ENCODE assay signal across 10 cellular contexts in the genomic region with DNA sequence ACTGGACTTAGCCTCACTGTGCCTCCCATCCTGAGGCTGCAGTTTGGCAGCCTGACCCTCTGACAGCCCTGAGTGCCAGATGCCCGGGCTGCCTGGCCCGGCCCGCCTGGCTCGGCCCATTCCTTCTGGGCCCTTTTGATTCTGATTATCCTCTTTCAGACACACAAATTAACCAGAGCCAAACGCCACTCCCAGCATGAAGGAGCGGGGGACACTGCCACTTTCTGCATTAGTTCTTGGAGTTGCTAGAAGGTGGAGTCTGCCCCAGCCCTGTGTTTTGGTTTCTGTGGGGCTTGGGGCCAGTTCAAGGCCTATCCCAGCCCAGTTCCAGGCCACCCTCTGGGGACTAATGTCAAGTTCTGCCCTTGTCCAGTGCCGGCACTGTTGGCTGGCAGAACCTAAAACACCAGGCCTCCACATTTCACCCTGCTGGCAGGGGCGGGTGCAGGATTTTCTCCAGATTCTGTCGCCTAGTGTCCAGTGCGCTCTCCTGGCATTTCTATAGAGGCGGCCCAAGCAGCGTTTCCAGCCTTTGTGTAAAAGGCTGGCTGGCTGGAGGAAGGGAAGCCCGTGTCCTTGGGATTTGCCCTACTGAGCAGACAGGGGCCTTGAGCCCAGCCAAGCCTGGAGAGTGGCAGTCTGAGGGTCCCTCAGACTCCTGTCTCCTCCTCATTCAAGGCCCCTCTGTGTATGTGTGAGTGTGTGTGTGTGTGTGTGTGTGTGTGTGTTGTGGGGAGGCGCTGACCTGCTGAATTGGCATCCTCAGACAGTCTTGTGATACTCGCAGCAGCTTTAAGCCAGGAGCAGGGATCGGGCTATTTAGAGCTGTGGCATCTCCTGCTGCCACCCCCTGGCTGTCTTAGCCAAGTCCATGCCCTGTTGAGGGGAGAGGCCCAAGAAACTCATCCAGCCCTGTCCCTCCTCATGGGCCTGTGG. TPM values are rescaled to one million over a fixed set of nuclear protein-coding genes. Genes with fewer than 3 reads are reported as not detected.
DNase-seq lines count a peak whose midpoint lies in the region; ATAC-seq and TF ChIP-seq lines count a peak whose summit lies in the region.
"Had no signal": no experiment of that assay in that cellular context is flagged by ENCODE, and none has a peak within 500 bp of the region (broad histone marks: within the 10 kb centered on the region; RNA-seq: fewer than 3 reads in every experiment).

No MANE protein-coding gene starts in this region.

- in situ Hi-C loops in GM13977 (cut with MboI; ENCODE audit: low pct_unique_long_range_greater_than_20kb, low sequenced_read_pairs, unreplicated experiment): no loop called here

- H3K9me3 ChIP-seq in psoas muscle: no peaks in the 10 kb centered on the region
- H3K9me3 ChIP-seq: BE2C had no signal

- no peaks in the 10 kb centered on the region for H3K27me3 ChIP-seq in psoas muscle (ENCODE audit: insufficient read depth in 3 of 3, low read length in 2 of 3)
- H3K27me3 ChIP-seq: BE2C had no signal

- peaks cover 2 to 45% of the 10 kb centered on the region in 2 donors for H3K36me3 ChIP-seq in psoas muscle (ENCODE audit: insufficient read depth in 1 of 2, low read depth in 1 of 2)

- ATAC-seq in WTC11 (0 out of 2 replicates have a peak, but pooled peaks have one; percentile 11), Right ventricle myocardium inferior (peak; percentile 79), psoas muscle (peak; percentile 82 to 88 (median 88))

- H3K27ac ChIP-seq in psoas muscle: peak overlapping the region; percentile 85

- 16 to 32% (median 27%) methylated on average over 16 of the region's 16 CpGs for WGBS in psoas muscle, 3 donors

- H3K9me3 Mint-ChIP-seq in WTC11: no peaks in the 10 kb centered on the region
- H3K9me3 Mint-ChIP-seq in activated CD4-positive, alpha-beta memory T cell treated with anti-CD3 and anti-CD28 coated beads for 36 hours: no peaks in the 10 kb centered on the region

- peak overlapping the region; percentile 63 for H3K27ac Mint-ChIP-seq in WTC11
- no peak overlapping the region for H3K27ac Mint-ChIP-seq in activated CD4-positive, alpha-beta memory T cell treated with anti-CD3 and anti-CD28 coated beads for 36 hours

- POLR2A ChIA-PET in WTC11 (lab: Charles Lee): no interaction called here
- POLR2A ChIA-PET in activated CD4-positive, alpha-beta memory T cell treated with anti-CD3 and anti-CD28 coated beads for 36 hours (lab: Charles Lee): no interaction called here

- CTCF ChIA-PET in WTC11 (lab: Charles Lee): interaction anchor here (1.5 to 3.4 kb wide), 4 partner anchors 12 to 89 kb away, joined by 7 to 25 read pairs (median 12); a partner anchor contains a TSS
- CTCF ChIA-PET in activated CD4-positive, alpha-beta memory T cell treated with anti-CD3 and anti-CD28 coated beads for 36 hours (lab: Charles Lee): no interaction called here

- TF ChIP-seq CTCF in WTC11 (IDR thresholded peaks at IDR 0.05) (no peak), psoas muscle (IDR thresholded peaks at IDR 0.05) (peak; percentile 10), GM13977 (IDR thresholded peaks at IDR 0.05; ENCODE audit: extremely low read depth, insufficient read depth, missing control alignments) (no peak)

- intact Hi-C loops in Right ventricle myocardium inferior (cut with DNase I): no loop called here
- intact Hi-C loops in psoas muscle (cut with DNase I): no loop called here
- intact Hi-C loops in activated CD4-positive, alpha-beta memory T cell treated with anti-CD3 and anti-CD28 coated beads for 36 hours (cut with micrococcal nuclease): no loop called here

- no peaks in the 10 kb centered on the region for H3K27me3 Mint-ChIP-seq in WTC11 (ENCODE audit: low read depth)
- no peaks in the 10 kb centered on the region for H3K27me3 Mint-ChIP-seq in activated CD4-positive, alpha-beta memory T cell treated with anti-CD3 and anti-CD28 coated beads for 36 hours

- H3K4me1 Mint-ChIP-seq in WTC11: peaks cover 8% of the 10 kb centered on the region
- H3K4me1 Mint-ChIP-seq in activated CD4-positive, alpha-beta memory T cell treated with anti-CD3 and anti-CD28 coated beads for 36 hours (ENCODE audit: low read depth): no peaks in the 10 kb centered on the region

- H3K4me1 ChIP-seq in psoas muscle: peaks cover 39% of the 10 kb centered on the region
- H3K4me1 ChIP-seq: BE2C had no signal

- no peak overlapping the region for H3K4me3 Mint-ChIP-seq in WTC11
- H3K4me3 Mint-ChIP-seq in activated CD4-positive, alpha-beta memory T cell treated with anti-CD3 and anti-CD28 coated beads for 36 hours: no peak overlapping the region

- no peak overlapping the region for H3K4me3 ChIP-seq in psoas muscle

- DNase-seq in AG20443 (ENCODE audit: low spot score): peak; percentile 80
- no peak for DNase-seq in WTC11 (ENCODE audit: low spot score)
- DNase-seq in Right ventricle myocardium inferior (ENCODE audit: missing footprints): no peak
- peak; percentile 60 to 86 for DNase-seq in psoas muscle
- no peak for DNase-seq in H4 (ENCODE audit: low spot score)
- DNase-seq in T-helper 9 cell: no peak
- DNase-seq in activated CD4-positive, alpha-beta memory T cell treated with anti-CD3 and anti-CD28 coated beads for 36 hours: no peak
- DNase-seq in GM13977 (ENCODE audit: low spot score): no peak
- DNase-seq: activated naive CD4-positive, alpha-beta T cell; BE2C had no signal

- H3K36me3 Mint-ChIP-seq in WTC11: peaks cover 14% of the 10 kb centered on the region
- no peaks in the 10 kb centered on the region for H3K36me3 Mint-ChIP-seq in activated CD4-positive, alpha-beta memory T cell treated with anti-CD3 and anti-CD28 coated beads for 36 hours

TF ChIP-seq in WTC11, 78 proteins besides CTCF, POLR2A, EP300 and RAD21 (continues in another document):
- TF ChIP-seq, protein P1, sequence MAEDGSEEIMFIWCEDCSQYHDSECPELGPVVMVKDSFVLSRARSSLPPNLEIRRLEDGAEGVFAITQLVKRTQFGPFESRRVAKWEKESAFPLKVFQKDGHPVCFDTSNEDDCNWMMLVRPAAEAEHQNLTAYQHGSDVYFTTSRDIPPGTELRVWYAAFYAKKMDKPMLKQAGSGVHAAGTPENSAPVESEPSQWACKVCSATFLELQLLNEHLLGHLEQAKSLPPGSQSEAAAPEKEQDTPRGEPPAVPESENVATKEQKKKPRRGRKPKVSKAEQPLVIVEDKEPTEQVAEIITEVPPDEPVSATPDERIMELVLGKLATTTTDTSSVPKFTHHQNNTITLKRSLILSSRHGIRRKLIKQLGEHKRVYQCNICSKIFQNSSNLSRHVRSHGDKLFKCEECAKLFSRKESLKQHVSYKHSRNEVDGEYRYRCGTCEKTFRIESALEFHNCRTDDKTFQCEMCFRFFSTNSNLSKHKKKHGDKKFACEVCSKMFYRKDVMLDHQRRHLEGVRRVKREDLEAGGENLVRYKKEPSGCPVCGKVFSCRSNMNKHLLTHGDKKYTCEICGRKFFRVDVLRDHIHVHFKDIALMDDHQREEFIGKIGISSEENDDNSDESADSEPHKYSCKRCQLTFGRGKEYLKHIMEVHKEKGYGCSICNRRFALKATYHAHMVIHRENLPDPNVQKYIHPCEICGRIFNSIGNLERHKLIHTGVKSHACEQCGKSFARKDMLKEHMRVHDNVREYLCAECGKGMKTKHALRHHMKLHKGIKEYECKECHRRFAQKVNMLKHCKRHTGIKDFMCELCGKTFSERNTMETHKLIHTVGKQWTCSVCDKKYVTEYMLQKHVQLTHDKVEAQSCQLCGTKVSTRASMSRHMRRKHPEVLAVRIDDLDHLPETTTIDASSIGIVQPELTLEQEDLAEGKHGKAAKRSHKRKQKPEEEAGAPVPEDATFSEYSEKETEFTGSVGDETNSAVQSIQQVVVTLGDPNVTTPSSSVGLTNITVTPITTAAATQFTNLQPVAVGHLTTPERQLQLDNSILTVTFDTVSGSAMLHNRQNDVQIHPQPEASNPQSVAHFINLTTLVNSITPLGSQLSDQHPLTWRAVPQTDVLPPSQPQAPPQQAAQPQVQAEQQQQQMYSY (CRISPR knock-in tag; IDR thresholded peaks at IDR 0.05): no peak
- TF ChIP-seq ESRRA (CRISPR knock-in tag; IDR thresholded peaks at IDR 0.05; ENCODE audit: borderline replicate concordance): no peak
- TF ChIP-seq ZNF263 (CRISPR knock-in tag; IDR thresholded peaks at IDR 0.05; ENCODE audit: low read depth): no peak
- TF ChIP-seq GTF2I (CRISPR knock-in tag; conservative IDR thresholded peaks at IDR 0.05): no peak

RNA-seq across cellular contexts. Expression of a gene that starts 21.4 kb away (rescaled TPM):
- total RNA-seq in WTC11 (2021): 45.9 to 55.8 TPM (median 55.8 TPM) in 3 replicates
- 200 TPM for total RNA-seq in Right ventricle myocardium inferior
- total RNA-seq in psoas muscle: 100 to 1,000 TPM in 2 of 4 donors, 10 to 100 TPM in 2; 69.8 to 217 (median 122) TPM
- 100 to 1,000 TPM in 2 of 3 donors, 10 to 100 TPM in 1; 57.0 to 171 (median 170) TPM for polyA plus RNA-seq in psoas muscle
- total RNA-seq in H4 (2014; rRNA removed; shearing (Covaris generic)): 21.0 and 157 TPM in 2 replicates
- total RNA-seq in activated CD4-positive, alpha-beta memory T cell treated with anti-CD3 and anti-CD28 coated beads for 36 hours: 1 to 10 TPM; 4.3 to 4.4 TPM

RNA-seq across cellular contexts. Expression of a gene that starts 24.5 kb away (rescaled TPM):
- total RNA-seq in WTC11 (2021): 12.7 to 21.0 TPM (median 21.0 TPM) in 3 replicates
- total RNA-seq in Right ventricle myocardium inferior: 6.7 TPM
- 1 to 10 TPM; 3.9 to 8.2 (median 5.1) TPM for total RNA-seq in psoas muscle
- 1 to 10 TPM; 2.7 to 5.2 (median 4.4) TPM for polyA plus RNA-seq in psoas muscle
- total RNA-seq in H4 (2014; rRNA removed; shearing (Covaris generic)): 2.1 and 2.6 TPM in 2 replicates
- total RNA-seq in activated CD4-positive, alpha-beta memory T cell treated with anti-CD3 and anti-CD28 coated beads for 36 hours: 10 to 100 TPM; 12.5 to 13.8 TPM

RNA-seq across cellular contexts. Expression of a gene that starts 37.3 kb away (rescaled TPM):
- total RNA-seq in WTC11 (2021) (29.6 to 36.9 TPM (median 35.2 TPM) in 3 replicates), Right ventricle myocardium inferior (33.1 TPM), psoas muscle (10 to 100 TPM; 21.3 to 52.2 (median 31.5) TPM)
- polyA plus RNA-seq in psoas muscle: 100 to 1,000 TPM in 1 of 3 donors, 10 to 100 TPM in 1, 1 to 10 TPM in 1; 9.5 to 127 (median 22.0) TPM
- total RNA-seq in H4 (2014; rRNA removed; shearing (Covaris generic)): 4.9 and 6.5 TPM in 2 replicates
- 10 to 100 TPM; 24.9 to 25.4 TPM for total RNA-seq in activated CD4-positive, alpha-beta memory T cell treated with anti-CD3 and anti-CD28 coated beads for 36 hours

RNA-seq across cellular contexts. Expression of a gene that starts 49.8 kb away (rescaled TPM):
- total RNA-seq in WTC11 (2021): 152 to 162 TPM (median 153 TPM) in 3 replicates
- total RNA-seq in Right ventricle myocardium inferior: 96.0 TPM
- 100 to 1,000 TPM in 2 of 4 donors, 10 to 100 TPM in 2; 73.3 to 164 (median 93.1) TPM for total RNA-seq in psoas muscle
- polyA plus RNA-seq in psoas muscle: 10 to 100 TPM; 58.0 to 79.7 (median 68.3) TPM
- total RNA-seq in H4 (2014; rRNA removed; shearing (Covaris generic)): 119 and 163 TPM in 2 replicates
- total RNA-seq in activated CD4-positive, alpha-beta memory T cell treated with anti-CD3 and anti-CD28 coated beads for 36 hours: 100 to 1,000 TPM; 158 TPM

RNA-seq across cellular contexts. Expression of a gene that starts 50.7 kb away (rescaled TPM):
- 11.9 to 16.1 TPM (median 12.2 TPM) in 3 replicates for total RNA-seq in WTC11 (2021)
- total RNA-seq in Right ventricle myocardium inferior: 9.0 TPM
- 10 to 100 TPM; 13.7 to 47.1 (median 33.4) TPM for total RNA-seq in psoas muscle
- polyA plus RNA-seq in psoas muscle: 10 to 100 TPM in 2 of 3 donors, 1 to 10 TPM in 1; 8.2 to 69.5 (median 62.7) TPM
- total RNA-seq in H4 (2014; rRNA removed; shearing (Covaris generic)): 5.8 and 10.7 TPM in 2 replicates
- total RNA-seq in activated CD4-positive, alpha-beta memory T cell treated with anti-CD3 and anti-CD28 coated beads for 36 hours: 1 to 10 TPM; 5.3 to 5.6 TPM

Comparison
In these comparisons a context has a peak if more than half of its experiments do, and no peak if none do; other contexts are left out.
1. DNase-seq: peak in AG20443 (single experiment) and psoas muscle (2 of 2); none in WTC11 (single experiment), Right ventricle myocardium inferior (single experiment), H4 (single experiment), T-helper 9 cell (single experiment), activated CD4-positive, alpha-beta memory T cell treated with anti-CD3 and anti-CD28 coated beads for 36 hours (single experiment) and GM13977 (single experiment).
2. ATAC-seq: peak in every context shown above with its lines; median percentile 88 in psoas muscle; 79 in Right ventricle myocardium inferior; 11 in WTC11.